1 cellular context compared by ENCODE assay signal in the genomic region with DNA sequence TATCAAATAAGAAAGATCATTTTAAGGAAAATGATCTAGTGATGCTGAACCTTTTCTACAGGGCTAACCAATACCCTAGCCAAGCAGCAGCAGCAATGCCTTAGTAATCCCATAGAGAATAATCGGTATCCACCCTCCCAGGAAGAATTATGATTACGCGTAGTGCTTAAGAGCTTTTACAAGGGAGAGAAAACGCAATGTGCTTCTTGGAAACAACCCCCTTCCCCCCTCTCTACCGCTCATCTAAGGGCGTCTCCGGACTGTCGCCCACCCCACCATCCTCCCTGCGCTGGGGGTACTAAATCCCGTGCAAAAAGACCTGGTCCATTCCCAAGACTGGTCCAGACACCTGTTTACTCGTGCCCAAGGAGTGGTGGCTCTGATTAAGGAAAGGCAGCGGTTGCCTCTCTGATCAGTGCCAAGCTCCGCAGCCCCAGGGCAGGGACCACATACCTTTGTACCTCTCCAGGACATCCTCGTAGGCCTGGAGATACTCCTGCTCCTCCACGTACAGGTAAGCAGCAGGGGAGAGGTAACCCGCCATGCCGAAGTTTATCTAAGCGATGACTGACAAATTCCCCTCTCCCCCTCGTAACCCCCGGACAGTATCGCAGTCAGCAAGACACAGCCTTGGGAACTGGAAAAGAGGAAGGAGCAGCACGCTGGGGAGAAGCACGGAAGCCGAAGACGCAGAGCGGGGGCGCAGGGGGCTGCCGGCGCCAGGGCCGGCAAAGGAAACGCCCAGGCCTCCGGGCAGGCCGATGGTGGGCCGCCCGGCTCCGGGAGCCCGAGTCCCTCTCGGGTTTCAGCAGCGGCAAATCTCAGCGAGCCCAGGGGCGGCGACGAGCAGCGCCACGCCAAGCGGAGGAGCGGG.
TF ChIP-seq lines count a peak whose summit lies in the region.

No MANE protein-coding gene starts in this region.

TF ChIP-seq in HepG2, 621 proteins besides CTCF, POLR2A, EP300 and RAD21 (continued from another document):
- TF ChIP-seq, protein P1, sequence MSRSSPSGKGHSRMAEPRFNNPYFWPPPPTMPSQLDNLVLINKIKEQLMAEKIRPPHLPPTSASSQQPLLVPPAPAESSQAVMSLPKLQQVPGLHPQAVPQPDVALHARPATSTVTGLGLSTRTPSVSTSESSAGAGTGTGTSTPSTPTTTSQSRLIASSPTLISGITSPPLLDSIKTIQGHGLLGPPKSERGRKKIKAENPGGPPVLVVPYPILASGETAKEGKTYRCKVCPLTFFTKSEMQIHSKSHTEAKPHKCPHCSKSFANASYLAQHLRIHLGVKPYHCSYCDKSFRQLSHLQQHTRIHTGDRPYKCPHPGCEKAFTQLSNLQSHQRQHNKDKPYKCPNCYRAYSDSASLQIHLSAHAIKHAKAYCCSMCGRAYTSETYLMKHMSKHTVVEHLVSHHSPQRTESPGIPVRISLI (CRISPR knock-in tag; IDR thresholded peaks at IDR 0.05; ENCODE audit: borderline replicate concordance): no peak
- TF ChIP-seq HOXA5 (CRISPR knock-in tag; IDR thresholded peaks at IDR 0.05) (0 out of 2 replicates have a peak, but pooled peaks have one; percentile 29), ESRRA (CRISPR knock-in tag; IDR thresholded peaks at IDR 0.05; ENCODE audit: low read depth) (no peak), ZNF883 (CRISPR knock-in tag; IDR thresholded peaks at IDR 0.05; ENCODE audit: not compliant biosample characterization) (no peak), SP4 (CRISPR knock-in tag; IDR thresholded peaks at IDR 0.05) (no peak; the same call in 1 of the 2 replicates), PHF8 (CRISPR knock-in tag; IDR thresholded peaks at IDR 0.05) (peak; percentile 57; the same call in 1 of the 2 replicates), ZNF563 (CRISPR knock-in tag; IDR thresholded peaks at IDR 0.05) (no peak)
- TF ChIP-seq, protein P2, sequence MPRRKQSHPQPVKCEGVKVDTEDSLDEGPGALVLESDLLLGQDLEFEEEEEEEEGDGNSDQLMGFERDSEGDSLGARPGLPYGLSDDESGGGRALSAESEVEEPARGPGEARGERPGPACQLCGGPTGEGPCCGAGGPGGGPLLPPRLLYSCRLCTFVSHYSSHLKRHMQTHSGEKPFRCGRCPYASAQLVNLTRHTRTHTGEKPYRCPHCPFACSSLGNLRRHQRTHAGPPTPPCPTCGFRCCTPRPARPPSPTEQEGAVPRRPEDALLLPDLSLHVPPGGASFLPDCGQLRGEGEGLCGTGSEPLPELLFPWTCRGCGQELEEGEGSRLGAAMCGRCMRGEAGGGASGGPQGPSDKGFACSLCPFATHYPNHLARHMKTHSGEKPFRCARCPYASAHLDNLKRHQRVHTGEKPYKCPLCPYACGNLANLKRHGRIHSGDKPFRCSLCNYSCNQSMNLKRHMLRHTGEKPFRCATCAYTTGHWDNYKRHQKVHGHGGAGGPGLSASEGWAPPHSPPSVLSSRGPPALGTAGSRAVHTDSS (CRISPR knock-in tag; conservative IDR thresholded peaks at IDR 0.05): 0 out of 2 replicates have a peak, but pooled peaks have one; percentile 29
- TF ChIP-seq, protein P3, sequence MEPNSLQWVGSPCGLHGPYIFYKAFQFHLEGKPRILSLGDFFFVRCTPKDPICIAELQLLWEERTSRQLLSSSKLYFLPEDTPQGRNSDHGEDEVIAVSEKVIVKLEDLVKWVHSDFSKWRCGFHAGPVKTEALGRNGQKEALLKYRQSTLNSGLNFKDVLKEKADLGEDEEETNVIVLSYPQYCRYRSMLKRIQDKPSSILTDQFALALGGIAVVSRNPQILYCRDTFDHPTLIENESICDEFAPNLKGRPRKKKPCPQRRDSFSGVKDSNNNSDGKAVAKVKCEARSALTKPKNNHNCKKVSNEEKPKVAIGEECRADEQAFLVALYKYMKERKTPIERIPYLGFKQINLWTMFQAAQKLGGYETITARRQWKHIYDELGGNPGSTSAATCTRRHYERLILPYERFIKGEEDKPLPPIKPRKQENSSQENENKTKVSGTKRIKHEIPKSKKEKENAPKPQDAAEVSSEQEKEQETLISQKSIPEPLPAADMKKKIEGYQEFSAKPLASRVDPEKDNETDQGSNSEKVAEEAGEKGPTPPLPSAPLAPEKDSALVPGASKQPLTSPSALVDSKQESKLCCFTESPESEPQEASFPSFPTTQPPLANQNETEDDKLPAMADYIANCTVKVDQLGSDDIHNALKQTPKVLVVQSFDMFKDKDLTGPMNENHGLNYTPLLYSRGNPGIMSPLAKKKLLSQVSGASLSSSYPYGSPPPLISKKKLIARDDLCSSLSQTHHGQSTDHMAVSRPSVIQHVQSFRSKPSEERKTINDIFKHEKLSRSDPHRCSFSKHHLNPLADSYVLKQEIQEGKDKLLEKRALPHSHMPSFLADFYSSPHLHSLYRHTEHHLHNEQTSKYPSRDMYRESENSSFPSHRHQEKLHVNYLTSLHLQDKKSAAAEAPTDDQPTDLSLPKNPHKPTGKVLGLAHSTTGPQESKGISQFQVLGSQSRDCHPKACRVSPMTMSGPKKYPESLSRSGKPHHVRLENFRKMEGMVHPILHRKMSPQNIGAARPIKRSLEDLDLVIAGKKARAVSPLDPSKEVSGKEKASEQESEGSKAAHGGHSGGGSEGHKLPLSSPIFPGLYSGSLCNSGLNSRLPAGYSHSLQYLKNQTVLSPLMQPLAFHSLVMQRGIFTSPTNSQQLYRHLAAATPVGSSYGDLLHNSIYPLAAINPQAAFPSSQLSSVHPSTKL (CRISPR knock-in tag; IDR thresholded peaks at IDR 0.05): peak; percentile 7; the same call in 1 of the 2 replicates
- TF ChIP-seq, protein P4, sequence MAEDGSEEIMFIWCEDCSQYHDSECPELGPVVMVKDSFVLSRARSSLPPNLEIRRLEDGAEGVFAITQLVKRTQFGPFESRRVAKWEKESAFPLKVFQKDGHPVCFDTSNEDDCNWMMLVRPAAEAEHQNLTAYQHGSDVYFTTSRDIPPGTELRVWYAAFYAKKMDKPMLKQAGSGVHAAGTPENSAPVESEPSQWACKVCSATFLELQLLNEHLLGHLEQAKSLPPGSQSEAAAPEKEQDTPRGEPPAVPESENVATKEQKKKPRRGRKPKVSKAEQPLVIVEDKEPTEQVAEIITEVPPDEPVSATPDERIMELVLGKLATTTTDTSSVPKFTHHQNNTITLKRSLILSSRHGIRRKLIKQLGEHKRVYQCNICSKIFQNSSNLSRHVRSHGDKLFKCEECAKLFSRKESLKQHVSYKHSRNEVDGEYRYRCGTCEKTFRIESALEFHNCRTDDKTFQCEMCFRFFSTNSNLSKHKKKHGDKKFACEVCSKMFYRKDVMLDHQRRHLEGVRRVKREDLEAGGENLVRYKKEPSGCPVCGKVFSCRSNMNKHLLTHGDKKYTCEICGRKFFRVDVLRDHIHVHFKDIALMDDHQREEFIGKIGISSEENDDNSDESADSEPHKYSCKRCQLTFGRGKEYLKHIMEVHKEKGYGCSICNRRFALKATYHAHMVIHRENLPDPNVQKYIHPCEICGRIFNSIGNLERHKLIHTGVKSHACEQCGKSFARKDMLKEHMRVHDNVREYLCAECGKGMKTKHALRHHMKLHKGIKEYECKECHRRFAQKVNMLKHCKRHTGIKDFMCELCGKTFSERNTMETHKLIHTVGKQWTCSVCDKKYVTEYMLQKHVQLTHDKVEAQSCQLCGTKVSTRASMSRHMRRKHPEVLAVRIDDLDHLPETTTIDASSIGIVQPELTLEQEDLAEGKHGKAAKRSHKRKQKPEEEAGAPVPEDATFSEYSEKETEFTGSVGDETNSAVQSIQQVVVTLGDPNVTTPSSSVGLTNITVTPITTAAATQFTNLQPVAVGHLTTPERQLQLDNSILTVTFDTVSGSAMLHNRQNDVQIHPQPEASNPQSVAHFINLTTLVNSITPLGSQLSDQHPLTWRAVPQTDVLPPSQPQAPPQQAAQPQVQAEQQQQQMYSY (CRISPR knock-in tag; IDR thresholded peaks at IDR 0.05): 0 out of 2 replicates have a peak, but pooled peaks have one; percentile 38
- TF ChIP-seq, protein P5, sequence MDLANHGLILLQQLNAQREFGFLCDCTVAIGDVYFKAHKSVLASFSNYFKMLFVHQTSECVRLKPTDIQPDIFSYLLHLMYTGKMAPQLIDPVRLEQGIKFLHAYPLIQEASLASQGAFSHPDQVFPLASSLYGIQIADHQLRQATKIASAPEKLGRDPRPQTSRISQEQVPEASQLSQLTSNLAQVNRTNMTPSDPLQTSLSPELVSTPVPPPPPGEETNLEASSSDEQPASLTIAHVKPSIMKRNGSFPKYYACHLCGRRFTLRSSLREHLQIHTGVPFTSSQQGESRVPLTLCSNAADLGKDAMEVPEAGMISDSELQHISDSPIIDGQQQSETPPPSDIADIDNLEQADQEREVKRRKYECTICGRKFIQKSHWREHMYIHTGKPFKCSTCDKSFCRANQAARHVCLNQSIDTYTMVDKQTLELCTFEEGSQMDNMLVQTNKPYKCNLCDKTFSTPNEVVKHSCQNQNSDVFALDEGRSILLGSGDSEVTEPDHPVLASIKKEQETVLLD (CRISPR knock-in tag; IDR thresholded peaks at IDR 0.05; ENCODE audit: low read depth): no peak
- TF ChIP-seq, protein P6, sequence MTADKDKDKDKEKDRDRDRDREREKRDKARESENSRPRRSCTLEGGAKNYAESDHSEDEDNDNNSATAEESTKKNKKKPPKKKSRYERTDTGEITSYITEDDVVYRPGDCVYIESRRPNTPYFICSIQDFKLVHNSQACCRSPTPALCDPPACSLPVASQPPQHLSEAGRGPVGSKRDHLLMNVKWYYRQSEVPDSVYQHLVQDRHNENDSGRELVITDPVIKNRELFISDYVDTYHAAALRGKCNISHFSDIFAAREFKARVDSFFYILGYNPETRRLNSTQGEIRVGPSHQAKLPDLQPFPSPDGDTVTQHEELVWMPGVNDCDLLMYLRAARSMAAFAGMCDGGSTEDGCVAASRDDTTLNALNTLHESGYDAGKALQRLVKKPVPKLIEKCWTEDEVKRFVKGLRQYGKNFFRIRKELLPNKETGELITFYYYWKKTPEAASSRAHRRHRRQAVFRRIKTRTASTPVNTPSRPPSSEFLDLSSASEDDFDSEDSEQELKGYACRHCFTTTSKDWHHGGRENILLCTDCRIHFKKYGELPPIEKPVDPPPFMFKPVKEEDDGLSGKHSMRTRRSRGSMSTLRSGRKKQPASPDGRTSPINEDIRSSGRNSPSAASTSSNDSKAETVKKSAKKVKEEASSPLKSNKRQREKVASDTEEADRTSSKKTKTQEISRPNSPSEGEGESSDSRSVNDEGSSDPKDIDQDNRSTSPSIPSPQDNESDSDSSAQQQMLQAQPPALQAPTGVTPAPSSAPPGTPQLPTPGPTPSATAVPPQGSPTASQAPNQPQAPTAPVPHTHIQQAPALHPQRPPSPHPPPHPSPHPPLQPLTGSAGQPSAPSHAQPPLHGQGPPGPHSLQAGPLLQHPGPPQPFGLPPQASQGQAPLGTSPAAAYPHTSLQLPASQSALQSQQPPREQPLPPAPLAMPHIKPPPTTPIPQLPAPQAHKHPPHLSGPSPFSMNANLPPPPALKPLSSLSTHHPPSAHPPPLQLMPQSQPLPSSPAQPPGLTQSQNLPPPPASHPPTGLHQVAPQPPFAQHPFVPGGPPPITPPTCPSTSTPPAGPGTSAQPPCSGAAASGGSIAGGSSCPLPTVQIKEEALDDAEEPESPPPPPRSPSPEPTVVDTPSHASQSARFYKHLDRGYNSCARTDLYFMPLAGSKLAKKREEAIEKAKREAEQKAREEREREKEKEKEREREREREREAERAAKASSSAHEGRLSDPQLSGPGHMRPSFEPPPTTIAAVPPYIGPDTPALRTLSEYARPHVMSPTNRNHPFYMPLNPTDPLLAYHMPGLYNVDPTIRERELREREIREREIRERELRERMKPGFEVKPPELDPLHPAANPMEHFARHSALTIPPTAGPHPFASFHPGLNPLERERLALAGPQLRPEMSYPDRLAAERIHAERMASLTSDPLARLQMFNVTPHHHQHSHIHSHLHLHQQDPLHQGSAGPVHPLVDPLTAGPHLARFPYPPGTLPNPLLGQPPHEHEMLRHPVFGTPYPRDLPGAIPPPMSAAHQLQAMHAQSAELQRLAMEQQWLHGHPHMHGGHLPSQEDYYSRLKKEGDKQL (CRISPR knock-in tag; IDR thresholded peaks at IDR 0.05; ENCODE audit: low read depth): no peak
- TF ChIP-seq, protein P7, sequence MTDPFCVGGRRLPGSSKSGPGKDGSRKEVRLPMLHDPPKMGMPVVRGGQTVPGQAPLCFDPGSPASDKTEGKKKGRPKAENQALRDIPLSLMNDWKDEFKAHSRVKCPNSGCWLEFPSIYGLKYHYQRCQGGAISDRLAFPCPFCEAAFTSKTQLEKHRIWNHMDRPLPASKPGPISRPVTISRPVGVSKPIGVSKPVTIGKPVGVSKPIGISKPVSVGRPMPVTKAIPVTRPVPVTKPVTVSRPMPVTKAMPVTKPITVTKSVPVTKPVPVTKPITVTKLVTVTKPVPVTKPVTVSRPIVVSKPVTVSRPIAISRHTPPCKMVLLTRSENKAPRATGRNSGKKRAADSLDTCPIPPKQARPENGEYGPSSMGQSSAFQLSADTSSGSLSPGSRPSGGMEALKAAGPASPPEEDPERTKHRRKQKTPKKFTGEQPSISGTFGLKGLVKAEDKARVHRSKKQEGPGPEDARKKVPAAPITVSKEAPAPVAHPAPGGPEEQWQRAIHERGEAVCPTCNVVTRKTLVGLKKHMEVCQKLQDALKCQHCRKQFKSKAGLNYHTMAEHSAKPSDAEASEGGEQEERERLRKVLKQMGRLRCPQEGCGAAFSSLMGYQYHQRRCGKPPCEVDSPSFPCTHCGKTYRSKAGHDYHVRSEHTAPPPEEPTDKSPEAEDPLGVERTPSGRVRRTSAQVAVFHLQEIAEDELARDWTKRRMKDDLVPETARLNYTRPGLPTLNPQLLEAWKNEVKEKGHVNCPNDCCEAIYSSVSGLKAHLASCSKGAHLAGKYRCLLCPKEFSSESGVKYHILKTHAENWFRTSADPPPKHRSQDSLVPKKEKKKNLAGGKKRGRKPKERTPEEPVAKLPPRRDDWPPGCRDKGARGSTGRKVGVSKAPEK (CRISPR knock-in tag; IDR thresholded peaks at IDR 0.05; ENCODE audit: borderline replicate concordance): no peak
